27 cellular contexts compared by ENCODE assay signal in the genomic region with DNA sequence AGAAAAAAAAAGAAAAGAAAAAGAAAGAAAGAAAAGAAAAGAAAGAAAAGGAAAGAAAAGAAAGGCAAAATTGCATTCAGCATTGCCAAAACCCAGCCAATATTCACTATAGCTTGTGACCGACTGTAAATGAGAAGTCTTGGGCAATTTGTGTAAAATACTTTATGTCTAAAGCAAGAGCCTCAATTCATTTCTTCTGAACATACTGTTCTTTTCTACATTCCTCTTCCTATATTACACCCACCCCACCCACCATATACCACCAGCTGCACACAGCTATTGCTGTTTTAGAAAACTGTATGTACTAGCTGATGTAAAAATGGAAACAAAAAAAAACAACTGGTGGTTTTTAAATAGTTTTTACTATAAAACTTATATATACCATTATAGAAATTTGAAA.
DNase-seq lines count a peak whose midpoint lies in the region; TF ChIP-seq lines count a peak whose summit lies in the region.
"Had no signal": no experiment of that assay in that cellular context is flagged by ENCODE, and none has a peak within 500 bp of the region (broad histone marks: within the 10 kb centered on the region; RNA-seq: fewer than 3 reads in every experiment).

No MANE protein-coding gene starts in this region.

- H4K20me1 ChIP-seq in fibroblast of lung (ENCODE audit: control insufficient read depth, extremely low read depth, insufficient read depth, low read length), result no peaks in the 10 kb centered on the region
- no peaks in the 10 kb centered on the region for H4K20me1 ChIP-seq in osteoblast (ENCODE audit: insufficient read depth, low read length)
- H4K20me1 ChIP-seq: BLaER1 had no signal

- no peaks in the 10 kb centered on the region for H3K79me2 ChIP-seq in fibroblast of lung (ENCODE audit: control insufficient read depth, insufficient read depth, low read length)
- H3K79me2 ChIP-seq in osteoblast (ENCODE audit: insufficient read depth, low read length), result no peaks in the 10 kb centered on the region

- peak overlapping the region; percentile 70 for H3K9ac ChIP-seq in adipocyte (ENCODE audit: low read length)
- no peak overlapping the region for H3K9ac ChIP-seq in fibroblast of lung (ENCODE audit: insufficient read depth, low read length)
- H3K9ac ChIP-seq: BLaER1 had no signal

- H3K36me3 Mint-ChIP-seq in activated CD4-positive, alpha-beta memory T cell treated with anti-CD3 and anti-CD28 coated beads, Interleukin-2, amount 10 ng/mL, durations not matched to agents 7 days and 5 days (ENCODE audit: low read depth), result no peaks in the 10 kb centered on the region

- no peak for TF ChIP-seq CTCF in fibroblast of lung (conservative IDR thresholded peaks at IDR 0.05 in 1 of 2, IDR thresholded peaks at IDR 0.05 in 1 of 2; ENCODE audit: low read depth in 1 of 2, low read length in 2 of 2)
- no peak for TF ChIP-seq CTCF in osteoblast (IDR thresholded peaks at IDR 0.05; ENCODE audit: extremely low read depth, low read depth, low read length)
- TF ChIP-seq CTCF in tibial artery (IDR thresholded peaks at IDR 0.05), result no peak

- intact Hi-C loops in tibial artery (cut with DNase I; ENCODE audit: low total_unique reads), result no loop called here

- no peaks in the 10 kb centered on the region for H3K4me1 Mint-ChIP-seq in activated CD4-positive, alpha-beta memory T cell treated with anti-CD3 and anti-CD28 coated beads, Interleukin-2, amount 10 ng/mL, durations not matched to agents 7 days and 5 days

- H3K27me3 ChIP-seq in adipocyte (replicated peaks; ENCODE audit: control insufficient read depth, insufficient read depth, low read length) (no peaks in the 10 kb centered on the region), fibroblast of lung (ENCODE audit: control insufficient read depth, insufficient read depth, low read length) (no peaks in the 10 kb centered on the region), osteoblast (ENCODE audit: insufficient read depth, low read length) (no peaks in the 10 kb centered on the region), tibial artery (no peaks in the 10 kb centered on the region)
- H3K27me3 ChIP-seq: BLaER1 had no signal

- H3K9me3 Mint-ChIP-seq in activated CD4-positive, alpha-beta memory T cell treated with anti-CD3 and anti-CD28 coated beads, Interleukin-2, amount 10 ng/mL, durations not matched to agents 7 days and 5 days, result no peaks in the 10 kb centered on the region
- H3K9me3 Mint-ChIP-seq: CD4-positive, alpha-beta T cell; GM23338 had no signal

- H3K27me3 Mint-ChIP-seq in activated CD4-positive, alpha-beta memory T cell treated with anti-CD3 and anti-CD28 coated beads, Interleukin-2, amount 10 ng/mL, durations not matched to agents 7 days and 5 days, result peaks cover 6% of the 10 kb centered on the region

- H3K4me3 ChIP-seq in adipocyte (ENCODE audit: low read length), result no peak overlapping the region
- H3K4me3 ChIP-seq in fibroblast of lung (replicated peaks in 1 of 4; ENCODE audit: control extremely low read depth in 1 of 4, insufficient read depth in 1 of 4, low read depth in 3 of 4, low read length in 4 of 4), result no peak overlapping the region
- H3K4me3 ChIP-seq in osteoblast (ENCODE audit: insufficient read depth, low read length), result no peak overlapping the region
- no peak overlapping the region for H3K4me3 ChIP-seq in tibial artery
- H3K4me3 ChIP-seq: BLaER1, GM23338, PC-9 had no signal

- H3K27ac ChIP-seq in fibroblast of lung (ENCODE audit: insufficient read depth, low read length) (peak overlapping the region; percentile 80), osteoblast (ENCODE audit: low read depth, low read length) (peak overlapping the region; percentile 95), tibial artery (peak overlapping the region; percentile 63 to 74)
- H3K27ac ChIP-seq: BLaER1, HL-60, PC-9 had no signal

- no peak overlapping the region for H3K4me3 Mint-ChIP-seq in activated CD4-positive, alpha-beta memory T cell treated with anti-CD3 and anti-CD28 coated beads, Interleukin-2, amount 10 ng/mL, durations not matched to agents 7 days and 5 days
- H3K4me3 Mint-ChIP-seq: CD4-positive, alpha-beta T cell; GM23338 had no signal

- POLR2A ChIA-PET in activated CD4-positive, alpha-beta memory T cell treated with anti-CD3 and anti-CD28 coated beads, Interleukin-2, amount 10 ng/mL, durations not matched to agents 7 days and 5 days (lab: Charles Lee), result no interaction called here

- H3K9me3 ChIP-seq in adipocyte (ENCODE audit: control insufficient read depth, low read length) (no peaks in the 10 kb centered on the region), fibroblast of lung (ENCODE audit: control insufficient read depth, insufficient read depth, low read depth, low read length) (no peaks in the 10 kb centered on the region), osteoblast (ENCODE audit: low read depth, low read length) (no peaks in the 10 kb centered on the region), tibial artery (no peaks in the 10 kb centered on the region)
- H3K9me3 ChIP-seq: BLaER1 had no signal

- H3K4me1 ChIP-seq in adipocyte (ENCODE audit: control insufficient read depth, insufficient read depth, low read length), result peaks cover 39% of the 10 kb centered on the region
- peaks cover 9% of the 10 kb centered on the region for H3K4me1 ChIP-seq in fibroblast of lung (ENCODE audit: control insufficient read depth, extremely low read depth, insufficient read depth, low read length)
- peaks cover 13% of the 10 kb centered on the region for H3K4me1 ChIP-seq in osteoblast (ENCODE audit: insufficient read depth, low read length)
- peaks cover 0 to 28% (median 11%) of the 10 kb centered on the region in 4 donors for H3K4me1 ChIP-seq in tibial artery
- H3K4me1 ChIP-seq: BLaER1 had no signal

- peak; percentile 83 for DNase-seq in adipocyte (ENCODE audit: low read depth)
- peak in 1 of 2 donors; percentile 85 for DNase-seq in fibroblast of lung (ENCODE audit: low read depth in 2 of 2)
- DNase-seq in osteoblast (ENCODE audit: insufficient read length, low spot score, missing footprints), result no peak
- no peak for DNase-seq in tibial artery
- no peak for DNase-seq in activated CD4-positive, alpha-beta memory T cell treated with anti-CD3 and anti-CD28 coated beads, Interleukin-2, amount 10 ng/mL, durations not matched to agents 7 days and 5 days
- DNase-seq in GOT3 (lab: John Stamatoyannopoulos, UW), result no peak
- DNase-seq in SW480 (ENCODE audit: low spot score), result no peak
- no peak for DNase-seq in stimulated activated CD4-positive, alpha-beta T cell treated with anti-CD3 and anti-CD28 coated beads, Interleukin-4, amount 100 ng/mL, for 1 hour
- DNase-seq: ACHN; CD4-positive, alpha-beta T cell; COR-L47; DMS 273 treated with DMSO at 0.1 percent for 48 hours; DMS79 treated with DMSO at 0.1 percent for 48 hours; HCEC 1CT; KBM-7; NCI-H1092; NCI-H1436; NCI-H2029; NCI-H2227 treated with DMSO at 0.1 percent for 48 hours; NCI-H510A; NCI-H748 treated with DMSO at 0.1 percent for 48 hours; PC-9; RPMI8226; SHP77 treated with DMSO at 0.1 percent for 48 hours had no signal

- H3K4me2 ChIP-seq in fibroblast of lung (ENCODE audit: extremely low read depth, insufficient read depth, low read length) (no peak overlapping the region), osteoblast (ENCODE audit: insufficient read depth, low read length) (no peak overlapping the region)
- H3K4me2 ChIP-seq: BLaER1, GM23338, PC-9 had no signal

- H2AFZ ChIP-seq in fibroblast of lung (ENCODE audit: low read length) (no peak overlapping the region), osteoblast (ENCODE audit: low read length) (no peak overlapping the region)
- H2AFZ ChIP-seq: PC-9 had no signal

- no peaks in the 10 kb centered on the region for H3K36me3 ChIP-seq in adipocyte (ENCODE audit: control insufficient read depth, insufficient read depth, low read length, severe bottlenecking)
- no peaks in the 10 kb centered on the region for H3K36me3 ChIP-seq in fibroblast of lung (ENCODE audit: control insufficient read depth, insufficient read depth, low read length)
- no peaks in the 10 kb centered on the region for H3K36me3 ChIP-seq in osteoblast (ENCODE audit: insufficient read depth, low read length)
- H3K36me3 ChIP-seq in tibial artery, result no peaks in the 10 kb centered on the region
- H3K36me3 ChIP-seq: BLaER1 had no signal

- no peak overlapping the region for H3K27ac Mint-ChIP-seq in activated CD4-positive, alpha-beta memory T cell treated with anti-CD3 and anti-CD28 coated beads, Interleukin-2, amount 10 ng/mL, durations not matched to agents 7 days and 5 days
- H3K27ac Mint-ChIP-seq: CD4-positive, alpha-beta T cell; GM23338 had no signal

- CTCF ChIA-PET in activated CD4-positive, alpha-beta memory T cell treated with anti-CD3 and anti-CD28 coated beads, Interleukin-2, amount 10 ng/mL, durations not matched to agents 7 days and 5 days (lab: Charles Lee), result interaction anchor here (1.0 kb wide), 1 partner anchor 82 kb away, joined by 4 read pairs; no protein-coding TSS in a partner anchor
